ENCODE assay signal across 7 cellular contexts in genomic region chr3:81581966-81582599, GRCh38.
DNase-seq lines count a peak whose midpoint lies in the region; ATAC-seq, FAIRE-seq and TF ChIP-seq lines count a peak whose summit lies in the region.

No MANE protein-coding gene starts in this region.

- ATAC-seq in HG02678 (IDR thresholded peaks at IDR 0.05; ENCODE audit: unreplicated experiment) = peak; percentile 87
- no peak for ATAC-seq in HG03378 (IDR thresholded peaks at IDR 0.05; ENCODE audit: unreplicated experiment)

- no peaks in the 10 kb centered on the region for H3K27me3 Mint-ChIP-seq in chondrocyte (ENCODE audit: low read depth)
- no peaks in the 10 kb centered on the region for H3K27me3 Mint-ChIP-seq in mesothelial cell of epicardium (ENCODE audit: low read depth)

- H3K9me3 Mint-ChIP-seq in chondrocyte (ENCODE audit: low read depth) (no peaks in the 10 kb centered on the region), mesothelial cell of epicardium (no peaks in the 10 kb centered on the region)

- no peaks in the 10 kb centered on the region for H3K9me3 ChIP-seq in NT2/D1 (ENCODE audit: insufficient read depth, low read length)

- peaks cover 4% of the 10 kb centered on the region for H3K4me1 Mint-ChIP-seq in chondrocyte (ENCODE audit: low read depth)
- no peaks in the 10 kb centered on the region for H3K4me1 Mint-ChIP-seq in mesothelial cell of epicardium

- H3K36me3 Mint-ChIP-seq in chondrocyte (ENCODE audit: low read depth) = peaks cover 7% of the 10 kb centered on the region
- H3K36me3 Mint-ChIP-seq in mesothelial cell of epicardium = no peaks in the 10 kb centered on the region

- DNase-seq in COR-L47 (lab: John Stamatoyannopoulos, UW) (peak; percentile 7), GM12892 (ENCODE audit: insufficient read length) (no peak), NT2/D1 (ENCODE audit: low read depth, low spot score) (peak; percentile 22), chondrocyte (ENCODE audit: low spot score) (no peak), mesothelial cell of epicardium (ENCODE audit: low spot score in 2 of 2, unreplicated experiment in 2 of 2) (peak in 1 of 2 experiments; percentile 38)

- no peaks in the 10 kb centered on the region for H3K4me1 ChIP-seq in NT2/D1 (ENCODE audit: insufficient read depth, insufficient read length)

- H3K9ac ChIP-seq in NT2/D1 (ENCODE audit: insufficient read length, low read depth) = no peak overlapping the region

- no peak overlapping the region for H3K4me3 ChIP-seq in NT2/D1 (ENCODE audit: insufficient read length, low read depth)

- no peak overlapping the region for H3K4me3 Mint-ChIP-seq in chondrocyte (ENCODE audit: unreplicated experiment)
- no peak overlapping the region for H3K4me3 Mint-ChIP-seq in mesothelial cell of epicardium

- peak; percentile 66 for FAIRE-seq in GM12892 (lab: Jason Lieb, UNC)

- TF ChIP-seq POLR2A in GM12892 (IDR thresholded peaks at IDR 0.05; ENCODE audit: low read depth, low read length) = no peak

- TF ChIP-seq CTCF in chondrocyte (IDR thresholded peaks at IDR 0.05) (peak; percentile 86), mesothelial cell of epicardium (IDR thresholded peaks at IDR 0.05; ENCODE audit: unreplicated experiment) (peak; percentile 44)

- H3K27me3 ChIP-seq in NT2/D1 (ENCODE audit: insufficient read depth, insufficient read length) = no peaks in the 10 kb centered on the region

- peaks cover under 1% of the 10 kb centered on the region for H3K36me3 ChIP-seq in NT2/D1 (ENCODE audit: insufficient read depth, insufficient read length, low read length)

- H3K27ac Mint-ChIP-seq in chondrocyte (ENCODE audit: unreplicated experiment) (no peak overlapping the region), mesothelial cell of epicardium (no peak overlapping the region)

Comparison
In these comparisons a context has a peak if more than half of its experiments do, and no peak if none do; other contexts are left out.
1. DNase-seq: peak in COR-L47 (single experiment) and NT2/D1 (single experiment); none in GM12892 (single experiment) and chondrocyte (single experiment).